In genomic region chr2:95023222-95023597, GRCh38 we compare ENCODE assay signal across 8 cellular contexts. TPM values are rescaled to one million over a fixed set of nuclear protein-coding genes. Genes with fewer than 3 reads are reported as not detected.
DNase-seq lines count a peak whose midpoint lies in the region; ATAC-seq, FAIRE-seq and TF ChIP-seq lines count a peak whose summit lies in the region.

No MANE protein-coding gene starts in this region.

- H3K4me1 Mint-ChIP-seq in endodermal cell: peaks cover 25% of the 10 kb centered on the region

- no peaks in the 10 kb centered on the region for H3K4me1 ChIP-seq in endodermal cell (ENCODE audit: control insufficient read depth, insufficient read depth, low read length)
- H3K4me1 ChIP-seq in testis: peaks cover 3% of the 10 kb centered on the region

- DNase-seq in T-helper 22 cell (ENCODE audit: low read depth) (peak; percentile 33), endodermal cell (no peak), mucosa of gallbladder (ENCODE audit: low spot score) (no peak), NCI-H187 treated with DMSO at 0.1 percent for 48 hours (lab: John Stamatoyannopoulos, UW) (no peak), GM12891 (ENCODE audit: insufficient read length, low spot score) (no peak), testis (no peak)

- no peak for FAIRE-seq in GM12891 (lab: Jason Lieb, UNC)

- 69 to 75% methylated on average over 1 to 2 of the region's 2 CpGs for WGBS in endodermal cell (ENCODE audit: insufficient coverage in 1 of 2, insufficient read length in 1 of 2), 2 experiments
- WGBS in testis, 2 donors: 67 to 76% methylated on average over 2 of the region's 2 CpGs

- H3K4me3 ChIP-seq in endodermal cell (ENCODE audit: low read length) (no peak overlapping the region), testis (no peak overlapping the region)

- H3K27me3 ChIP-seq in endodermal cell (ENCODE audit: control insufficient read depth, insufficient read depth, low read length, poor library complexity, severe bottlenecking) (peaks cover 67% of the 10 kb centered on the region), testis (no peaks in the 10 kb centered on the region)

- peak; percentile 43 for ATAC-seq in GM18502 (IDR thresholded peaks at IDR 0.05; ENCODE audit: poor library complexity, unreplicated experiment)
- ATAC-seq in HG02870 (IDR thresholded peaks at IDR 0.05; ENCODE audit: unreplicated experiment): peak; percentile 33

- no peak overlapping the region for H3K9ac ChIP-seq in endodermal cell (ENCODE audit: extremely low read depth, low read length, poor library complexity, severe bottlenecking)

- H3K9me3 Mint-ChIP-seq in endodermal cell: no peaks in the 10 kb centered on the region

- TF ChIP-seq CTCF in endodermal cell (conservative IDR thresholded peaks at IDR 0.05) (peak; percentile 60), testis (IDR thresholded peaks at IDR 0.05) (no peak)

- no peak overlapping the region for H3K4me3 Mint-ChIP-seq in endodermal cell

- no peak overlapping the region for H3K27ac ChIP-seq in endodermal cell (ENCODE audit: low read depth, low read length)
- H3K27ac ChIP-seq in testis: no peak overlapping the region

- H3K36me3 ChIP-seq in endodermal cell (ENCODE audit: control insufficient read depth, insufficient read depth, low read length) (no peaks in the 10 kb centered on the region), testis (ENCODE audit: low read depth, missing control alignments) (no peaks in the 10 kb centered on the region)

- TF ChIP-seq POLR2A in GM12891 (IDR thresholded peaks at IDR 0.05; ENCODE audit: low read depth, low read length): no peak
- TF ChIP-seq POLR2A in testis (IDR thresholded peaks at IDR 0.05): no peak

- H3K9me3 ChIP-seq in endodermal cell (ENCODE audit: control insufficient read depth, low read length): no peaks in the 10 kb centered on the region
- H3K9me3 ChIP-seq in testis: no peaks in the 10 kb centered on the region

- intact Hi-C loops in testis (cut with DNase I; ENCODE audit: low total_unique reads): no loop called here

- H3K27ac Mint-ChIP-seq in endodermal cell: no peak overlapping the region

- no peaks in the 10 kb centered on the region for H3K36me3 Mint-ChIP-seq in endodermal cell (ENCODE audit: low read depth)

- peaks cover 66% of the 10 kb centered on the region for H3K27me3 Mint-ChIP-seq in endodermal cell (ENCODE audit: insufficient read depth)

TF ChIP-seq in GM12891, 5 proteins besides CTCF, POLR2A, EP300 and RAD21:
- TF ChIP-seq SPI1 (IDR thresholded peaks at IDR 0.05; ENCODE audit: low read depth, low read length): no peak
- TF ChIP-seq PAX5 (IDR thresholded peaks at IDR 0.05; ENCODE audit: insufficient read depth, low read length, severe bottlenecking): no peak
- TF ChIP-seq POLR2AphosphoS5 (IDR thresholded peaks at IDR 0.05; ENCODE audit: low read depth, low read length): no peak
- TF ChIP-seq POU2F2 (IDR thresholded peaks at IDR 0.05; ENCODE audit: low read depth, low read length): no peak
- no peak for TF ChIP-seq TAF1 (IDR thresholded peaks at IDR 0.05; ENCODE audit: low read depth, low read length)
TF ChIP-seq in GM12891: peak in this region for 0.

RNA-seq across cellular contexts. Expression of gene MAL, which starts 2.3 kb away (rescaled TPM):
- not detected for total RNA-seq in endodermal cell
- 10.1 TPM for polyA plus RNA-seq in endodermal cell (2013, experiment 1 of 2)
- polyA plus RNA-seq in endodermal cell (2013, experiment 2 of 2): 9.4 TPM
- total RNA-seq in mucosa of gallbladder: 2.9 TPM
- 11.2 TPM for polyA plus RNA-seq in GM12891 (2012; ENCODE audit: low read depth, missing spikeins)
- under 1 TPM; 0.62 to 0.79 TPM for total RNA-seq in testis
- 1.3 TPM for polyA plus RNA-seq in testis (ENCODE audit: insufficient read depth, low read depth, low replicate concordance)
